8 cellular contexts compared by ENCODE assay signal in genomic region chr6:33391278-33392167, GRCh38. TPM values are rescaled to one million over a fixed set of nuclear protein-coding genes. Genes with fewer than 3 reads are reported as not detected.
DNase-seq lines count a peak whose midpoint lies in the region; ATAC-seq and TF ChIP-seq lines count a peak whose summit lies in the region.

TSS of gene KIFC1 (plus strand) at chr6:33391823. CDS start at chr6:33391986, 163 bp downstream.

- H3K36me3 ChIP-seq in psoas muscle (ENCODE audit: insufficient read depth in 1 of 2, low read depth in 1 of 2): no peaks in the 10 kb centered on the region
- H3K36me3 ChIP-seq in vagina: no peaks in the 10 kb centered on the region

- peak within 1 kb of the TSS; percentile 73 for H3K4me3 ChIP-seq in psoas muscle
- H3K4me3 ChIP-seq in vagina: peak within 1 kb of the TSS; percentile 48 to 53

- H3K4me3 Mint-ChIP-seq in T-helper 17 cell: peak within 1 kb of the TSS; percentile 87

- ATAC-seq in HG02884 (IDR thresholded peaks at IDR 0.05; ENCODE audit: unreplicated experiment) (peak; percentile 79), T-helper 17 cell (peak; percentile 92), left ventricle myocardium superior (peak; percentile 98), psoas muscle (peak; percentile 95 to 98 (median 97))

- H3K27ac ChIP-seq in angular gyrus (ENCODE audit: low read depth, low read length) (peak within 1 kb of the TSS; percentile 94), psoas muscle (peak within 1 kb of the TSS; percentile 92), vagina (peak within 1 kb of the TSS; percentile 91)

- intact Hi-C loops in left ventricle myocardium superior (cut with micrococcal nuclease) (no loop called here), psoas muscle (cut with DNase I) (loop anchor here in 1 of 2 donors (2.0 to 5.0 kb wide), 2 partner anchors 36 to 63 kb away; partner anchors contain the start of gene ZBTB9), vagina (cut with DNase I) (loop anchor here (2.0 kb wide), 1 partner anchor 63 kb away; the partner anchor contains the start of gene ZBTB9)

- H3K27me3 ChIP-seq in psoas muscle (ENCODE audit: insufficient read depth in 3 of 3, low read length in 2 of 3) (no peaks in the 10 kb centered on the region), vagina (no peaks in the 10 kb centered on the region)

- H3K36me3 Mint-ChIP-seq in T-helper 17 cell (ENCODE audit: low read depth): no peaks in the 10 kb centered on the region

- H3K27ac Mint-ChIP-seq in T-helper 17 cell: peak within 1 kb of the TSS; percentile 89

- TF ChIP-seq CTCF in GM13976 (IDR thresholded peaks at IDR 0.05; ENCODE audit: borderline replicate concordance, control extremely low read depth, extremely low read depth, insufficient read depth, missing control alignments): peak; percentile 95
- peak; percentile 96 for TF ChIP-seq CTCF in psoas muscle (IDR thresholded peaks at IDR 0.05)
- peak; percentile 90 to 99 (median 97) for TF ChIP-seq CTCF in vagina (IDR thresholded peaks at IDR 0.05)

- H3K4me1 ChIP-seq in psoas muscle (peaks cover 7% of the 10 kb centered on the region), vagina (peaks cover 14% of the 10 kb centered on the region)

- TF ChIP-seq POLR2A in vagina (IDR thresholded peaks at IDR 0.05): no peak

- in situ Hi-C loops in GM13976 (cut with MboI; ENCODE audit: low sequenced_read_pairs, unreplicated experiment): no loop called here

- peaks cover 28% of the 10 kb centered on the region for H3K4me1 Mint-ChIP-seq in T-helper 17 cell

- DNase-seq in GM13976 (ENCODE audit: low spot score) (peak; percentile 97), NCI-H1694 (lab: John Stamatoyannopoulos, UW) (peak; percentile 99), T-helper 17 cell (peak; percentile 97 to 99 (median 98)), left ventricle myocardium superior (peak; percentile 99), psoas muscle (peak; percentile 99 to 100), vagina (ENCODE audit: extremely low spot score in 2 of 2) (peak; percentile 100)

- H3K27me3 Mint-ChIP-seq in T-helper 17 cell: no peaks in the 10 kb centered on the region

- H3K9me3 ChIP-seq in T-helper 17 cell (ENCODE audit: control insufficient read depth, low read length, poor library complexity, severe bottlenecking): no peaks in the 10 kb centered on the region
- no peaks in the 10 kb centered on the region for H3K9me3 ChIP-seq in psoas muscle
- H3K9me3 ChIP-seq in vagina: no peaks in the 10 kb centered on the region

- WGBS in psoas muscle, 3 donors: 0 to 1% (median 0%) methylated on average over 76 to 90 of the region's 90 CpGs

RNA-seq across cellular contexts. Expression of gene KIFC1, which starts in this region (rescaled TPM):
- total RNA-seq in T-helper 17 cell (1 to 10 TPM; 1.3 to 3.7 TPM), left ventricle myocardium superior (0.74 TPM), psoas muscle (under 1 TPM in 3 of 4 donors, not detected in 1; 0.17 to 0.27 (median 0.25) TPM), vagina (27.5 TPM)
- polyA plus RNA-seq in psoas muscle: 1 to 10 TPM in 1 of 3 donors, under 1 TPM in 2; 0.15 to 1.0 (median 0.19) TPM

Comparison
In these comparisons a context has a peak if more than half of its experiments do, and no peak if none do; other contexts are left out.
1. Peak in every context shown above with its lines: DNase-seq, ATAC-seq, H3K4me3 ChIP-seq and H3K27ac ChIP-seq.
2. Peak in DNase-seq and ATAC-seq in left ventricle myocardium superior; RNA of the gene not detected or under 1 TPM.